15 cellular contexts compared by ENCODE assay signal in the genomic region with DNA sequence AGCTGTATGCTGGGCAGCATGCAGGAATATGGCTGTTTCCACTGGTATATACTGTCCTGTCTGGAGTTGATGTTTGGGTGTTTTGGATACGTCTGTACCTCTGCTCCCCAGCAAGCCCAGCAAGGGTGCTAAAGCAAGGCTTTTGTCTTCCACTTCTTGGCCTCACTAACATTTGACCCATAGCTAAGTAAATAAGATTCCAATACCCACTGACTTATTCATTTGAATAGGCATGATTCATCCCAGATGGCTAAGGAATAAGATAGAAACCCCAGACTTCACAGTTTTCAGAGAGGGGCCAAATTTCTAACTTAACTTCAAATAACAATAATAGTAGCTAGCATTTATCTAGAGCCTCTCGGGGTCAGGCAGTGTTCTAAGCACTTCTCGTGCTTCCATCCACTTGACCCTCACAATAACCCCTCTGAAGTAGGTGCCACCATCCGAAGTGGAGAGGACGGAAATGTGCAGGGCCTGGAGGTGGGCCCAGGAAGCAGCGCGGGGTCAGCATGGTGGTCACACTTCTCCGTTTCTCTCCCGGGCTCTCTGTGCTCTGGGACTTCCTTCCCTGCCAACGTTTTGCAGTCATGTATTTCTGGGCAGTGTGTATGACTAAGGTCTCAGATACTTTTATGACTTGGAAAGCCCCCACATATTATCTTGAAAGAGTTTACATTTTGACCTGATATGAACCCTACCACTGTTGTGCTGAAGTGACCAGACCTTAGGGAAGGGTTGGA. TPM values are rescaled to one million over a fixed set of nuclear protein-coding genes. Genes with fewer than 3 reads are reported as not detected.
DNase-seq lines count a peak whose midpoint lies in the region; ATAC-seq, FAIRE-seq and TF ChIP-seq lines count a peak whose summit lies in the region.
"Had no signal": no experiment of that assay in that cellular context is flagged by ENCODE, and none has a peak within 500 bp of the region (broad histone marks: within the 10 kb centered on the region; RNA-seq: fewer than 3 reads in every experiment).

No MANE protein-coding gene starts in this region.

- no peak overlapping the region for H2AK5ac ChIP-seq in mesenchymal stem cell (ENCODE audit: low read length, severe bottlenecking)

- H3K79me1 ChIP-seq in mesenchymal stem cell (replicated peaks; ENCODE audit: low read length, poor library complexity, severe bottlenecking): no peaks in the 10 kb centered on the region

- H3K9me3 ChIP-seq in astrocyte (ENCODE audit: insufficient read depth, low read depth, low read length): no peaks in the 10 kb centered on the region
- no peaks in the 10 kb centered on the region for H3K9me3 ChIP-seq in mesenchymal stem cell (ENCODE audit: control insufficient read depth, low read length)
- H3K9me3 ChIP-seq: prostate gland had no signal

- H3K4me3 ChIP-seq in astrocyte (ENCODE audit: insufficient read depth, low read depth, low read length): no peak overlapping the region
- peak overlapping the region in 1 of 2 experiments; percentile 64 for H3K4me3 ChIP-seq in mesenchymal stem cell (ENCODE audit: insufficient read depth in 1 of 2, low read depth in 1 of 2, low read length in 2 of 2)
- H3K4me3 ChIP-seq: GM23338, prostate gland had no signal

- intact Hi-C loops in CD14-positive monocyte (cut with micrococcal nuclease): loop anchor here in 1 of 2 donors (5.0 to 10.0 kb wide), 2 partner anchors 36 to 46 kb away; no protein-coding TSS in a partner anchor

- no peaks in the 10 kb centered on the region for H4K20me1 ChIP-seq in astrocyte (ENCODE audit: insufficient read depth, low read length)

- H3K9ac ChIP-seq in astrocyte (ENCODE audit: low read length) (peak overlapping the region; percentile 51), mesenchymal stem cell (ENCODE audit: low read length) (peak overlapping the region; percentile 88)

- no peak overlapping the region for H3K23ac ChIP-seq in mesenchymal stem cell (ENCODE audit: low read length in 2 of 2)

- WGBS in mesenchymal stem cell: 27% methylated on average over 10 of the region's 10 CpGs

- H4K8ac ChIP-seq in mesenchymal stem cell (ENCODE audit: low read length): no peak overlapping the region

- H3K4me1 ChIP-seq in astrocyte (ENCODE audit: insufficient read depth, low read length) (peaks cover 14% of the 10 kb centered on the region), mesenchymal stem cell (ENCODE audit: control insufficient read depth, insufficient read depth, low read depth, low read length) (peaks cover 4% of the 10 kb centered on the region)
- H3K4me1 ChIP-seq: prostate gland had no signal

- no peak overlapping the region for H2BK5ac ChIP-seq in mesenchymal stem cell (ENCODE audit: low read depth, low read length, poor library complexity, severe bottlenecking)

- H3K27me3 ChIP-seq in astrocyte (ENCODE audit: insufficient read depth, low read length) (no peaks in the 10 kb centered on the region), mesenchymal stem cell (ENCODE audit: control insufficient read depth in 1 of 2, insufficient read depth in 1 of 2, low read length in 2 of 2) (no peaks in the 10 kb centered on the region)

- H3K4me3 Mint-ChIP-seq in CD14-positive monocyte (peak overlapping the region; percentile 20 to 69), astrocyte (ENCODE audit: unreplicated experiment) (no peak overlapping the region)
- H3K4me3 Mint-ChIP-seq: activated CD4-positive, alpha-beta T cell treated with anti-CD3 and anti-CD28 coated beads for 36 hours; CD4-positive, alpha-beta T cell; GM23338 had no signal

- no peak overlapping the region for H3K18ac ChIP-seq in mesenchymal stem cell (ENCODE audit: low read depth in 1 of 2, low read length in 2 of 2)

- peaks cover 27% of the 10 kb centered on the region for H3K4me1 Mint-ChIP-seq in CD14-positive monocyte
- H3K4me1 Mint-ChIP-seq in astrocyte (ENCODE audit: low read depth, unreplicated experiment): peaks cover 11% of the 10 kb centered on the region
- H3K4me1 Mint-ChIP-seq: activated CD4-positive, alpha-beta T cell treated with anti-CD3 and anti-CD28 coated beads for 36 hours; GM23338 had no signal

- FAIRE-seq in astrocyte (lab: Jason Lieb, UNC): no peak

- H3K27ac Mint-ChIP-seq in CD14-positive monocyte (peak overlapping the region in 5 of 7 donors; percentile 35 to 82 (median 70)), astrocyte (ENCODE audit: unreplicated experiment) (no peak overlapping the region)
- H3K27ac Mint-ChIP-seq: activated CD4-positive, alpha-beta T cell treated with anti-CD3 and anti-CD28 coated beads for 36 hours; CD4-positive, alpha-beta T cell; GM23338 had no signal

- DNase-seq in CD14-positive monocyte (ENCODE audit: low spot score): no peak
- peak; percentile 75 for DNase-seq in astrocyte (ENCODE audit: low read depth)
- DNase-seq in mesenchymal stem cell: peak; percentile 53
- no peak for DNase-seq in superior temporal gyrus (ENCODE audit: extremely low spot score)
- no peak for DNase-seq in GOT3 (lab: John Stamatoyannopoulos, UW)
- no peak for DNase-seq in stimulated activated naive CD8-positive, alpha-beta T cell treated with anti-CD3 and anti-CD28 coated beads, Interleukin-15, Interleukin-2, amounts not matched to agents 100 U/mL and 50 U/mL, for 24 hours
- DNase-seq: activated CD4-positive, alpha-beta T cell treated with anti-CD3 and anti-CD28 coated beads for 36 hours; activated naive CD4-positive, alpha-beta T cell treated with anti-CD3 and anti-CD28 coated beads, Interleukin-2, amount 50 U/mL, for 16 hours; CD4-positive, alpha-beta T cell; left ventricle myocardium superior had no signal

- H3K36me3 Mint-ChIP-seq in CD14-positive monocyte (peaks cover 6 to 17% of the 10 kb centered on the region in 2 donors), astrocyte (ENCODE audit: low read depth, unreplicated experiment) (no peaks in the 10 kb centered on the region)

- H3K9me3 Mint-ChIP-seq in CD14-positive monocyte: peaks cover 0 to 7% (median 3%) of the 10 kb centered on the region in 7 donors
- no peaks in the 10 kb centered on the region for H3K9me3 Mint-ChIP-seq in astrocyte (ENCODE audit: unreplicated experiment)
- H3K9me3 Mint-ChIP-seq: CD4-positive, alpha-beta T cell; GM23338 had no signal

- TF ChIP-seq CTCF in CD14-positive monocyte (IDR thresholded peaks at IDR 0.05) (no peak), astrocyte (IDR thresholded peaks at IDR 0.05; ENCODE audit: insufficient read depth, low read depth, low read length) (no peak)

- H2BK12ac ChIP-seq in mesenchymal stem cell (ENCODE audit: low read length in 2 of 2): no peak overlapping the region

- H3K27ac ChIP-seq in astrocyte (ENCODE audit: low read depth, low read length) (peak overlapping the region; percentile 62), mesenchymal stem cell (ENCODE audit: low read length, poor library complexity, severe bottlenecking) (peak overlapping the region; percentile 71)
- H3K27ac ChIP-seq: epithelial cell of prostate, prostate gland had no signal

- no peak overlapping the region for H3K4ac ChIP-seq in mesenchymal stem cell (ENCODE audit: low read depth in 1 of 2, low read length in 2 of 2)

- no peak overlapping the region for H2BK15ac ChIP-seq in mesenchymal stem cell (ENCODE audit: low read depth, poor library complexity, severe bottlenecking)

- H2AFZ ChIP-seq in astrocyte (ENCODE audit: low read depth, low read length) (peak overlapping the region; percentile 32), mesenchymal stem cell (ENCODE audit: low read depth, low read length) (no peak overlapping the region)
- H2AFZ ChIP-seq: GM23338 had no signal

- peak overlapping the region; percentile 69 for H3K4me2 ChIP-seq in astrocyte (ENCODE audit: low read length)
- H3K4me2 ChIP-seq in mesenchymal stem cell (ENCODE audit: low read length, poor library complexity, severe bottlenecking): no peak overlapping the region
- H3K4me2 ChIP-seq: GM23338 had no signal

- no peaks in the 10 kb centered on the region for H3K79me2 ChIP-seq in astrocyte (ENCODE audit: insufficient read depth, low read length)

- ATAC-seq in HG02798 (IDR thresholded peaks at IDR 0.05; ENCODE audit: poor library complexity, unreplicated experiment) (peak; percentile 32), GM18520 (IDR thresholded peaks at IDR 0.05; ENCODE audit: unreplicated experiment) (no peak)
- no peak for ATAC-seq in stimulated activated naive CD8-positive, alpha-beta T cell treated with anti-CD3 and anti-CD28 coated beads, Interleukin-15, Interleukin-2, amounts not matched to agents 100 U/mL and 50 U/mL, for 24 hours
- ATAC-seq: activated CD4-positive, alpha-beta T cell treated with anti-CD3 and anti-CD28 coated beads for 36 hours; GM23338; left ventricle myocardium superior had no signal

- H3K36me3 ChIP-seq in astrocyte (ENCODE audit: insufficient read depth, low read length): no peaks in the 10 kb centered on the region
- H3K36me3 ChIP-seq in mesenchymal stem cell (ENCODE audit: control insufficient read depth in 1 of 2, insufficient read depth in 2 of 2, low read depth in 1 of 2, low read length in 2 of 2): peaks cover 0 to 2% of the 10 kb centered on the region in 2 experiments
- H3K36me3 ChIP-seq: prostate gland had no signal

- peaks cover 0 to 6% (median 0%) of the 10 kb centered on the region in 3 donors for H3K27me3 Mint-ChIP-seq in CD14-positive monocyte (ENCODE audit: low read depth in 3 of 3)
- H3K27me3 Mint-ChIP-seq in astrocyte (ENCODE audit: low read depth, unreplicated experiment): peaks cover 7% of the 10 kb centered on the region

- no peak overlapping the region for H2BK120ac ChIP-seq in mesenchymal stem cell (ENCODE audit: low read depth, low read length)

- peak overlapping the region in 1 of 2 experiments; percentile 28 for H3K14ac ChIP-seq in mesenchymal stem cell (ENCODE audit: low read length in 2 of 2)

- H4K91ac ChIP-seq in mesenchymal stem cell (ENCODE audit: low read length): no peak overlapping the region

RNA-seq across cellular contexts. Expression of gene LRRK1, which starts 39.3 kb away (rescaled TPM):
- polyA plus RNA-seq in CD14-positive monocyte: 1 to 10 TPM; 1.7 to 5.4 TPM
- total RNA-seq in astrocyte: 0.41 and 0.65 TPM in 2 replicates
- polyA plus RNA-seq in mesenchymal stem cell (2013, experiment 1 of 2): 1.8 TPM
- 1.5 TPM for polyA plus RNA-seq in mesenchymal stem cell (2013, experiment 2 of 2)

Comparison
In these comparisons a context has a peak if more than half of its experiments do, and no peak if none do; other contexts are left out.
1. DNase-seq: peak in astrocyte (single experiment) and mesenchymal stem cell (single experiment); none in CD14-positive monocyte (single experiment), superior temporal gyrus (single experiment), GOT3 (single experiment) and stimulated activated naive CD8-positive, alpha-beta T cell treated with anti-CD3 and anti-CD28 coated beads, Interleukin-15, Interleukin-2, amounts not matched to agents 100 U/mL and 50 U/mL, for 24 hours (single experiment).